In genomic region chr5:176648467-176649194, GRCh38 we compare ENCODE assay signal across 1 cellular context.
TF ChIP-seq lines count a peak whose summit lies in the region.

No MANE protein-coding gene starts in this region.

TF ChIP-seq in K562, 482 proteins besides CTCF, POLR2A, EP300 and RAD21 (continues in another document):
- TF ChIP-seq, protein P1, sequence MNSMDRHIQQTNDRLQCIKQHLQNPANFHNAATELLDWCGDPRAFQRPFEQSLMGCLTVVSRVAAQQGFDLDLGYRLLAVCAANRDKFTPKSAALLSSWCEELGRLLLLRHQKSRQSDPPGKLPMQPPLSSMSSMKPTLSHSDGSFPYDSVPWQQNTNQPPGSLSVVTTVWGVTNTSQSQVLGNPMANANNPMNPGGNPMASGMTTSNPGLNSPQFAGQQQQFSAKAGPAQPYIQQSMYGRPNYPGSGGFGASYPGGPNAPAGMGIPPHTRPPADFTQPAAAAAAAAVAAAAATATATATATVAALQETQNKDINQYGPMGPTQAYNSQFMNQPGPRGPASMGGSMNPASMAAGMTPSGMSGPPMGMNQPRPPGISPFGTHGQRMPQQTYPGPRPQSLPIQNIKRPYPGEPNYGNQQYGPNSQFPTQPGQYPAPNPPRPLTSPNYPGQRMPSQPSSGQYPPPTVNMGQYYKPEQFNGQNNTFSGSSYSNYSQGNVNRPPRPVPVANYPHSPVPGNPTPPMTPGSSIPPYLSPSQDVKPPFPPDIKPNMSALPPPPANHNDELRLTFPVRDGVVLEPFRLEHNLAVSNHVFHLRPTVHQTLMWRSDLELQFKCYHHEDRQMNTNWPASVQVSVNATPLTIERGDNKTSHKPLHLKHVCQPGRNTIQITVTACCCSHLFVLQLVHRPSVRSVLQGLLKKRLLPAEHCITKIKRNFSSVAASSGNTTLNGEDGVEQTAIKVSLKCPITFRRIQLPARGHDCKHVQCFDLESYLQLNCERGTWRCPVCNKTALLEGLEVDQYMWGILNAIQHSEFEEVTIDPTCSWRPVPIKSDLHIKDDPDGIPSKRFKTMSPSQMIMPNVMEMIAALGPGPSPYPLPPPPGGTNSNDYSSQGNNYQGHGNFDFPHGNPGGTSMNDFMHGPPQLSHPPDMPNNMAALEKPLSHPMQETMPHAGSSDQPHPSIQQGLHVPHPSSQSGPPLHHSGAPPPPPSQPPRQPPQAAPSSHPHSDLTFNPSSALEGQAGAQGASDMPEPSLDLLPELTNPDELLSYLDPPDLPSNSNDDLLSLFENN (IDR thresholded peaks at IDR 0.05; ENCODE audit: low read depth in 2 of 2, low read length in 2 of 2): peak in 1 of 2 experiments; percentile 76; a peak in 1 of 4 replicates
- TF ChIP-seq PPARD (CRISPR knock-in tag; IDR thresholded peaks at IDR 0.05) (no peak), SOX6 (IDR thresholded peaks at IDR 0.05) (peak; percentile 93), FOSL1 (tag; conservative IDR thresholded peaks at IDR 0.05) (no peak), ZNF695 (CRISPR knock-in tag; IDR thresholded peaks at IDR 0.05) (no peak), FOXP4 (CRISPR knock-in tag; IDR thresholded peaks at IDR 0.05; ENCODE audit: borderline replicate concordance) (no peak), NFATC3 (IDR thresholded peaks at IDR 0.05) (no peak), BHLHE40 (IDR thresholded peaks at IDR 0.05; ENCODE audit: low read length) (0 out of 2 replicates have a peak, but pooled peaks have one; percentile 14), ZFX (CRISPR knock-in tag; IDR thresholded peaks at IDR 0.05) (peak; percentile 36), THRAP3 (IDR thresholded peaks at IDR 0.05; ENCODE audit: borderline replicate concordance) (peak; percentile 43; the same call in 1 of the 2 replicates), MNT (conservative IDR thresholded peaks at IDR 0.05) (peak in 1 of 2 experiments; percentile 49; a peak in 2 of 4 replicates), CBFA2T2 (conservative IDR thresholded peaks at IDR 0.05) (peak; percentile 97), JUND (IDR thresholded peaks at IDR 0.05; ENCODE audit: borderline replicate concordance, low read depth, low read length) (0 out of 2 replicates have a peak, but pooled peaks have one; percentile 18), JUND (tag; IDR thresholded peaks at IDR 0.05; ENCODE audit: borderline replicate concordance, low read depth, low read length) (no peak), KLF16 (IDR thresholded peaks at IDR 0.05) (peak; percentile 89), STAT5A (IDR thresholded peaks at IDR 0.05; ENCODE audit: borderline replicate concordance, low read length) (peak; percentile 89), FOXA3 (CRISPR knock-in tag; conservative IDR thresholded peaks at IDR 0.05 in 1 of 2, IDR thresholded peaks at IDR 0.05 in 1 of 2) (0 out of 4 replicates have a peak, but pooled peaks of 1 of the 2 experiments have one; percentile 25), ZNF644 (tag; IDR thresholded peaks at IDR 0.05; ENCODE audit: low read depth) (no peak), PML (IDR thresholded peaks at IDR 0.05; ENCODE audit: low read length) (peak; percentile 82), TRIM28 (IDR thresholded peaks at IDR 0.05) (no peak), CBX2 (IDR thresholded peaks at IDR 0.05; ENCODE audit: insufficient read depth, low read length, poor library complexity, severe bottlenecking) (no peak), ZNF699 (CRISPR knock-in tag; IDR thresholded peaks at IDR 0.05; ENCODE audit: insufficient replicate concordance) (no peak), MCM7 (IDR thresholded peaks at IDR 0.05) (no peak), IRF2 (CRISPR knock-in tag; IDR thresholded peaks at IDR 0.05) (no peak), FOXJ3 (CRISPR knock-in tag; IDR thresholded peaks at IDR 0.05) (no peak), MLX (CRISPR knock-in tag; conservative IDR thresholded peaks at IDR 0.05) (no peak), ZFP36 (IDR thresholded peaks at IDR 0.05; ENCODE audit: low read depth, low read length, partially characterized antibody) (peak; percentile 81), PHB2 (IDR thresholded peaks at IDR 0.05; ENCODE audit: low read depth) (peak; percentile 75), POLR2AphosphoS5 (IDR thresholded peaks at IDR 0.05; ENCODE audit: control insufficient read depth, insufficient read depth, low read depth, low read length) (peak; percentile 95), TRIM25 (IDR thresholded peaks at IDR 0.05; ENCODE audit: borderline replicate concordance) (0 out of 2 replicates have a peak, but pooled peaks have one; percentile 13), ZNF717 (CRISPR knock-in tag; IDR thresholded peaks at IDR 0.05) (no peak), SMARCC2 (IDR thresholded peaks at IDR 0.05; ENCODE audit: low read depth) (peak; percentile 50; the same call in 1 of the 2 replicates), BCOR (IDR thresholded peaks at IDR 0.05) (peak; percentile 85), LCOR (CRISPR knock-in tag; IDR thresholded peaks at IDR 0.05) (0 out of 2 replicates have a peak, but pooled peaks have one; percentile 19), CC2D1A (IDR thresholded peaks at IDR 0.05) (peak; percentile 86; the same call in 1 of the 2 replicates), NR1H2 (CRISPR knock-in tag; IDR thresholded peaks at IDR 0.05) (no peak), RCOR1 (IDR thresholded peaks at IDR 0.05; ENCODE audit: borderline replicate concordance in 1 of 2, low read depth in 2 of 2, low read length in 2 of 2) (peak; percentile 35 to 67; a peak in 3 of 4 replicates), ZNF444 (CRISPR knock-in tag; IDR thresholded peaks at IDR 0.05) (no peak), TEAD1 (CRISPR knock-in tag; IDR thresholded peaks at IDR 0.05) (0 out of 4 replicates have a peak, but pooled peaks of 1 of the 2 experiments have one; percentile 35), CREM (IDR thresholded peaks at IDR 0.05; ENCODE audit: low read depth) (peak; percentile 42; the same call in 1 of the 2 replicates), ZNF133 (CRISPR knock-in tag; IDR thresholded peaks at IDR 0.05) (no peak), ETV5 (CRISPR knock-in tag; IDR thresholded peaks at IDR 0.05; ENCODE audit: low read depth) (no peak), SMAD2 (IDR thresholded peaks at IDR 0.05; ENCODE audit: low read depth, low read length) (no peak)
- TF ChIP-seq, protein P2, sequence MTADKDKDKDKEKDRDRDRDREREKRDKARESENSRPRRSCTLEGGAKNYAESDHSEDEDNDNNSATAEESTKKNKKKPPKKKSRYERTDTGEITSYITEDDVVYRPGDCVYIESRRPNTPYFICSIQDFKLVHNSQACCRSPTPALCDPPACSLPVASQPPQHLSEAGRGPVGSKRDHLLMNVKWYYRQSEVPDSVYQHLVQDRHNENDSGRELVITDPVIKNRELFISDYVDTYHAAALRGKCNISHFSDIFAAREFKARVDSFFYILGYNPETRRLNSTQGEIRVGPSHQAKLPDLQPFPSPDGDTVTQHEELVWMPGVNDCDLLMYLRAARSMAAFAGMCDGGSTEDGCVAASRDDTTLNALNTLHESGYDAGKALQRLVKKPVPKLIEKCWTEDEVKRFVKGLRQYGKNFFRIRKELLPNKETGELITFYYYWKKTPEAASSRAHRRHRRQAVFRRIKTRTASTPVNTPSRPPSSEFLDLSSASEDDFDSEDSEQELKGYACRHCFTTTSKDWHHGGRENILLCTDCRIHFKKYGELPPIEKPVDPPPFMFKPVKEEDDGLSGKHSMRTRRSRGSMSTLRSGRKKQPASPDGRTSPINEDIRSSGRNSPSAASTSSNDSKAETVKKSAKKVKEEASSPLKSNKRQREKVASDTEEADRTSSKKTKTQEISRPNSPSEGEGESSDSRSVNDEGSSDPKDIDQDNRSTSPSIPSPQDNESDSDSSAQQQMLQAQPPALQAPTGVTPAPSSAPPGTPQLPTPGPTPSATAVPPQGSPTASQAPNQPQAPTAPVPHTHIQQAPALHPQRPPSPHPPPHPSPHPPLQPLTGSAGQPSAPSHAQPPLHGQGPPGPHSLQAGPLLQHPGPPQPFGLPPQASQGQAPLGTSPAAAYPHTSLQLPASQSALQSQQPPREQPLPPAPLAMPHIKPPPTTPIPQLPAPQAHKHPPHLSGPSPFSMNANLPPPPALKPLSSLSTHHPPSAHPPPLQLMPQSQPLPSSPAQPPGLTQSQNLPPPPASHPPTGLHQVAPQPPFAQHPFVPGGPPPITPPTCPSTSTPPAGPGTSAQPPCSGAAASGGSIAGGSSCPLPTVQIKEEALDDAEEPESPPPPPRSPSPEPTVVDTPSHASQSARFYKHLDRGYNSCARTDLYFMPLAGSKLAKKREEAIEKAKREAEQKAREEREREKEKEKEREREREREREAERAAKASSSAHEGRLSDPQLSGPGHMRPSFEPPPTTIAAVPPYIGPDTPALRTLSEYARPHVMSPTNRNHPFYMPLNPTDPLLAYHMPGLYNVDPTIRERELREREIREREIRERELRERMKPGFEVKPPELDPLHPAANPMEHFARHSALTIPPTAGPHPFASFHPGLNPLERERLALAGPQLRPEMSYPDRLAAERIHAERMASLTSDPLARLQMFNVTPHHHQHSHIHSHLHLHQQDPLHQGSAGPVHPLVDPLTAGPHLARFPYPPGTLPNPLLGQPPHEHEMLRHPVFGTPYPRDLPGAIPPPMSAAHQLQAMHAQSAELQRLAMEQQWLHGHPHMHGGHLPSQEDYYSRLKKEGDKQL (CRISPR knock-in tag; IDR thresholded peaks at IDR 0.05; ENCODE audit: borderline replicate concordance): no peak
- TF ChIP-seq, protein P3, sequence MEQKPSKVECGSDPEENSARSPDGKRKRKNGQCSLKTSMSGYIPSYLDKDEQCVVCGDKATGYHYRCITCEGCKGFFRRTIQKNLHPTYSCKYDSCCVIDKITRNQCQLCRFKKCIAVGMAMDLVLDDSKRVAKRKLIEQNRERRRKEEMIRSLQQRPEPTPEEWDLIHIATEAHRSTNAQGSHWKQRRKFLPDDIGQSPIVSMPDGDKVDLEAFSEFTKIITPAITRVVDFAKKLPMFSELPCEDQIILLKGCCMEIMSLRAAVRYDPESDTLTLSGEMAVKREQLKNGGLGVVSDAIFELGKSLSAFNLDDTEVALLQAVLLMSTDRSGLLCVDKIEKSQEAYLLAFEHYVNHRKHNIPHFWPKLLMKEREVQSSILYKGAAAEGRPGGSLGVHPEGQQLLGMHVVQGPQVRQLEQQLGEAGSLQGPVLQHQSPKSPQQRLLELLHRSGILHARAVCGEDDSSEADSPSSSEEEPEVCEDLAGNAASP (IDR thresholded peaks at IDR 0.05): no peak
- TF ChIP-seq, protein P4, sequence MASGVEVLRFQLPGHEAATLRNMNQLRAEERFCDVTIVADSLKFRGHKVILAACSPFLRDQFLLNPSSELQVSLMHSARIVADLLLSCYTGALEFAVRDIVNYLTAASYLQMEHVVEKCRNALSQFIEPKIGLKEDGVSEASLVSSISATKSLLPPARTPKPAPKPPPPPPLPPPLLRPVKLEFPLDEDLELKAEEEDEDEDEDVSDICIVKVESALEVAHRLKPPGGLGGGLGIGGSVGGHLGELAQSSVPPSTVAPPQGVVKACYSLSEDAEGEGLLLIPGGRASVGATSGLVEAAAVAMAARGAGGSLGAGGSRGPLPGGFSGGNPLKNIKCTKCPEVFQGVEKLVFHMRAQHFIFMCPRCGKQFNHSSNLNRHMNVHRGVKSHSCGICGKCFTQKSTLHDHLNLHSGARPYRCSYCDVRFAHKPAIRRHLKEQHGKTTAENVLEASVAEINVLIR (CRISPR knock-in tag; IDR thresholded peaks at IDR 0.05): no peak
- TF ChIP-seq, protein P5, sequence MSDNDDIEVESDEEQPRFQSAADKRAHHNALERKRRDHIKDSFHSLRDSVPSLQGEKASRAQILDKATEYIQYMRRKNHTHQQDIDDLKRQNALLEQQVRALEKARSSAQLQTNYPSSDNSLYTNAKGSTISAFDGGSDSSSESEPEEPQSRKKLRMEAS (CRISPR knock-in tag; IDR thresholded peaks at IDR 0.05): peak; percentile 74
